17 cellular contexts compared by ENCODE assay signal in the genomic region with DNA sequence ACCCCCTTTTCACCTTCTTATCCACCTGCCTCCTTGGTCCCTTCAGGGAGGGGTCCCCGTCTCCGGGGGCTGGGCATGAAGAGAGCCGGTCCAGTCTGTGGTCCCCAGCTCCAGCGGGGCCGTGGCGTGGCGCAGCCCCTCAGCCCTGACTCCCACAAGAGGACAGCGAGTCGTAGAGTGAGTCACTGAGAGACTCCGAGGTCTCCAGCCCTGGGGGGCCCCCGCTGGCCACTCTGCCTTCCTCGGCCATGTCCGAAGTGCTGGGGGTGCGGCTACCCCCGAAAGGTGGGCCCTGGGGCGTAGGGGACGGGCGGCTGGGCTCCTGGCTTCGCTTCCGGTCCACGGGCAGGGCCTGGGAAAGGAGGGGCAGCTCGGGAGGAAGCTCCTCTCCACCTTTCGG.
"Had no signal": no experiment of that assay in that cellular context is flagged by ENCODE, and none has a peak within 500 bp of the region (broad histone marks: within the 10 kb centered on the region; RNA-seq: fewer than 3 reads in every experiment).

No MANE protein-coding gene starts in this region.

- H3K4me3 Mint-ChIP-seq: dendritic cell treated with granulocyte-macrophage colony-stimulating factor and Interleukin-4, amounts not matched to agents 40 ng/mL and 50 ng/mL, for 4 days; effector memory CD8-positive, alpha-beta T cell; immature natural killer cell; naive thymus-derived CD4-positive, alpha-beta T cell had no signal

- H3K9me3 Mint-ChIP-seq: dendritic cell treated with granulocyte-macrophage colony-stimulating factor and Interleukin-4, amounts not matched to agents 40 ng/mL and 50 ng/mL, for 4 days; immature natural killer cell had no signal

- DNase-seq: effector memory CD8-positive, alpha-beta T cell; gastrocnemius medialis; glutamatergic neuron; immature natural killer cell; left colon; left ventricle myocardium superior; naive thymus-derived CD4-positive, alpha-beta T cell; nephron progenitor cell; small intestine; stimulated activated CD4-positive, alpha-beta T cell treated with anti-CD3 and anti-CD28 coated beads, Interleukin-2, amount 100 ng/mL, for 48 hours; stimulated activated naive CD4-positive, alpha-beta T cell treated with Interleukin-2 at 50 U/mL for 16 hours; trophoblast cell had no signal

- H3K27me3 Mint-ChIP-seq: effector memory CD8-positive, alpha-beta T cell had no signal

- H3K27ac Mint-ChIP-seq: dendritic cell treated with granulocyte-macrophage colony-stimulating factor and Interleukin-4, amounts not matched to agents 40 ng/mL and 50 ng/mL, for 4 days; effector memory CD8-positive, alpha-beta T cell; immature natural killer cell; naive thymus-derived CD4-positive, alpha-beta T cell had no signal

- H3K9me3 ChIP-seq: esophagus muscularis mucosa, gastrocnemius medialis, neutrophil, right atrium auricular region had no signal

- H3K27me3 ChIP-seq: esophagus muscularis mucosa, gastrocnemius medialis, neutrophil, right atrium auricular region had no signal

- H3K4me1 ChIP-seq: esophagus muscularis mucosa, gastrocnemius medialis, right atrium auricular region had no signal

- H3K4me1 Mint-ChIP-seq: immature natural killer cell; naive thymus-derived CD4-positive, alpha-beta T cell had no signal

- H3K4me3 ChIP-seq: esophagus muscularis mucosa, gastrocnemius medialis, right atrium auricular region had no signal

- ATAC-seq: effector memory CD8-positive, alpha-beta T cell; gastrocnemius medialis; left colon; left ventricle myocardium superior; naive thymus-derived CD4-positive, alpha-beta T cell had no signal

- H3K27ac ChIP-seq: epithelial cell of prostate, esophagus muscularis mucosa, gastrocnemius medialis, neutrophil, right atrium auricular region had no signal
